Comparison of ENCODE assay signal across 1 cellular context in genomic region chr11:76772100-76772782, GRCh38.
TF ChIP-seq lines count a peak whose summit lies in the region.

No MANE protein-coding gene starts in this region.

TF ChIP-seq in HepG2, 621 proteins besides CTCF, POLR2A, EP300 and RAD21 (continued from another document):
- no peak for TF ChIP-seq POGK (CRISPR knock-in tag; conservative IDR thresholded peaks at IDR 0.05)
- 0 out of 2 replicates have a peak, but pooled peaks have one; percentile 49 for TF ChIP-seq NFIC (IDR thresholded peaks at IDR 0.05; ENCODE audit: low read length)
- TF ChIP-seq HINFP (CRISPR knock-in tag; IDR thresholded peaks at IDR 0.05; ENCODE audit: low read depth): no peak
- TF ChIP-seq YY1 (IDR thresholded peaks at IDR 0.05; ENCODE audit: insufficient read depth, insufficient replicate concordance, low read depth, low read length): no peak
- no peak for TF ChIP-seq ZNF713 (CRISPR knock-in tag; IDR thresholded peaks at IDR 0.05)
- no peak for TF ChIP-seq IKZF4 (CRISPR knock-in tag; IDR thresholded peaks at IDR 0.05; ENCODE audit: borderline replicate concordance, low read depth, not compliant biosample characterization)
- no peak for TF ChIP-seq NONO (IDR thresholded peaks at IDR 0.05)
- TF ChIP-seq NONO (CRISPR knock-in tag; conservative IDR thresholded peaks at IDR 0.05): no peak
TF ChIP-seq in HepG2: peak in this region for 27.
